In the genomic region with DNA sequence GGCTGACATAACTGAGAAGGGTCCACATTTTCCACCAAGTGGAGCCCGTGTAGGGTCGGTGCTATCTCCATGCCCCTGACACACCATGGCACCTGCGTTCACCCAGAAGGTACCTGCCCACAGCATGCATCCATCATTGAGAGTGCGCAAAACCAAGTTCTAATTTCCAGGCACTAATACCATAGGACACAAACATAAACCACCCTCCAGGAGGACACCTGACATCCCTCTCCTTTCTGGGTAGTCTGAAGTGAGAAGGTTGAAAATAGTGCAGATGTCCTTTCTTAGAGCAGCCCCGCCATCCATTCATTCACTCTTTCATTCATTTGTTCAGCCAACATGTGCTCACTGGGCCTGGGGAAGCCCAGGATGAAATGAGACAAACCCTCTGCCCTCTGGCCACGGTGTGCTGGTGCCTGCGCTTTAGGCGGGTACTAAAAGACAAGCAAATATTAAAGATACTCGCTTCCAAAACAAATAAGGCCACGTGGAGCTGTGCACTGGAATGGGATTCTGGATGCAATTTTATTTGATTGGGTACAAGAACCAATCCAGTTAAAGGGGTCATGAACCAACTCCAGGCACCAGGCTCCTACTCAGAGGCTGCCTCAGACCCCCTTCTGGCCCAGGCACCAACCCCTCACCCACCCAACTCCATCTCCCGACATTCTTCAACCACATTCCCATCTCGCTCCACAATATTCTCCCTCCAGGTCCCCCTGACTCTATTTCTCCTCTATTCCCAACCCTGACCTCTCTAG, we compare ENCODE assay signal across 8 cellular contexts. TPM values are rescaled to one million over a fixed set of nuclear protein-coding genes. Genes with fewer than 3 reads are reported as not detected.
DNase-seq lines count a peak whose midpoint lies in the region; ATAC-seq and TF ChIP-seq lines count a peak whose summit lies in the region.

No MANE protein-coding gene starts in this region.

- peaks cover 0 to 26% (median 9%) of the 10 kb centered on the region in 4 donors for H3K4me1 ChIP-seq in tibial nerve

- H3K27ac Mint-ChIP-seq in activated T-cell treated with anti-CD3 and anti-CD28 coated beads, Interleukin-2, amount 50 U/mL, for 24 hours: no peak overlapping the region

- peaks cover 25% of the 10 kb centered on the region for H3K27me3 Mint-ChIP-seq in activated T-cell treated with anti-CD3 and anti-CD28 coated beads, Interleukin-2, amount 50 U/mL, for 24 hours

- peak overlapping the region in 2 of 4 donors; percentile 40 to 81 for H3K27ac ChIP-seq in tibial nerve

- peaks cover 4% of the 10 kb centered on the region for H3K4me1 Mint-ChIP-seq in activated T-cell treated with anti-CD3 and anti-CD28 coated beads, Interleukin-2, amount 50 U/mL, for 24 hours (ENCODE audit: low read depth)

- no peaks in the 10 kb centered on the region for H3K27me3 ChIP-seq in tibial nerve

- H3K36me3 Mint-ChIP-seq in activated T-cell treated with anti-CD3 and anti-CD28 coated beads, Interleukin-2, amount 50 U/mL, for 24 hours (ENCODE audit: low read depth): no peaks in the 10 kb centered on the region

- no peak for TF ChIP-seq EP300 in tibial nerve (IDR thresholded peaks at IDR 0.05)

- DNase-seq in activated T-cell treated with anti-CD3 and anti-CD28 coated beads, Interleukin-2, amount 50 U/mL, for 24 hours: no peak
- no peak for DNase-seq in activated T-cell treated with anti-CD3 and anti-CD28 coated beads, Interleukin-2, amount 50 U/mL, for 1 hour
- no peak for DNase-seq in astrocyte of the cerebellum (ENCODE audit: low read depth)
- DNase-seq in lower leg skin (ENCODE audit: low spot score in 2 of 2): no peak
- DNase-seq in tibial nerve (ENCODE audit: low spot score in 2 of 2): no peak
- DNase-seq in NCI-H1436 (lab: John Stamatoyannopoulos, UW): no peak
- no peak for DNase-seq in stimulated activated CD4-positive, alpha-beta T cell treated with anti-CD3 and anti-CD28 coated beads, Interleukin-4, amount 100 ng/mL, for 4 hours

- WGBS in lower leg skin, 2 donors: 57 to 64% methylated on average over 12 of the region's 12 CpGs
- WGBS in tibial nerve, 2 donors: 52 to 57% methylated on average over 12 of the region's 12 CpGs

- no peaks in the 10 kb centered on the region for H3K9me3 Mint-ChIP-seq in activated T-cell treated with anti-CD3 and anti-CD28 coated beads, Interleukin-2, amount 50 U/mL, for 24 hours

- peak overlapping the region; percentile 75 for H3K4me3 Mint-ChIP-seq in activated T-cell treated with anti-CD3 and anti-CD28 coated beads, Interleukin-2, amount 50 U/mL, for 24 hours

- H3K4me3 ChIP-seq in astrocyte of the cerebellum (ENCODE audit: low read depth, low read length): peak overlapping the region; percentile 63
- H3K4me3 ChIP-seq in lower leg skin (ENCODE audit: low read depth, poor library complexity, severe bottlenecking): peak overlapping the region; percentile 40
- H3K4me3 ChIP-seq in tibial nerve: peak overlapping the region; percentile 55 to 79 (median 65)

- no peaks in the 10 kb centered on the region for H3K36me3 ChIP-seq in tibial nerve

- TF ChIP-seq POLR2A in lower leg skin (IDR thresholded peaks at IDR 0.05) (no peak), tibial nerve (IDR thresholded peaks at IDR 0.05) (no peak)

- intact Hi-C loops in lower leg skin (cut with DNase I; ENCODE audit: low total_unique reads): no loop called here

- no peak for ATAC-seq in HG02884 (IDR thresholded peaks at IDR 0.05; ENCODE audit: unreplicated experiment)

- in situ Hi-C loops in astrocyte of the cerebellum (cut with HindIII; ENCODE audit: low sequenced_read_pairs): no loop called here

- TF ChIP-seq CTCF in astrocyte of the cerebellum (IDR thresholded peaks at IDR 0.05; ENCODE audit: low read depth, low read length, missing control alignments): no peak
- no peak for TF ChIP-seq CTCF in lower leg skin (IDR thresholded peaks at IDR 0.05)
- no peak for TF ChIP-seq CTCF in tibial nerve (IDR thresholded peaks at IDR 0.05)

- H3K9me3 ChIP-seq in tibial nerve: no peaks in the 10 kb centered on the region

RNA-seq across cellular contexts. Expression of gene TTC7B, which starts 1.2 kb away (rescaled TPM):
- total RNA-seq in lower leg skin (10 to 100 TPM; 10.3 to 28.7 (median 20.2) TPM), tibial nerve (10 to 100 TPM; 25.9 to 44.1 (median 34.4) TPM)
